ENCODE assay signal across 2 cellular contexts in the genomic region with DNA sequence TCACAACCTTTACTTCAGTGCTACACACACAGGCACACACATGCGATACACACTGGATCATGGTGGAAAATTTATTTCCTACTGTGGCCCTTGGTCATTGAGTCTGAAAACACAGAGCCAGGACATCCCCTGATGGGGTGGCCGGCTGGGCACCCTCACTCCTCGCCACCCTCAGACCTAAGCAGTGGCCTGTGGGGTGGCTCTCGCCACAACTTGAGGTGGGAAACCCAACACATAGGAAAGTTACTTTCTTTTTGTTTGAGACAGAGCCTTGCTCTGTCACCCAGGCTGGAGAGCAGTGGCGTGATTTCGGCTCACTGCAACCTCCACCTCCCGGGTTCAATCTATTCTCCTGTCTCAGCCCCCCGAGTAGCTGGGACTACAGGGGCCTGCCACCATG.
TF ChIP-seq lines count a peak whose summit lies in the region.

No MANE protein-coding gene starts in this region.

TF ChIP-seq in H1, 55 proteins besides CTCF, POLR2A, EP300 and RAD21:
- TF ChIP-seq TAF1 (IDR thresholded peaks at IDR 0.05; ENCODE audit: low read depth, low read length) (no peak), PHF8 (conservative IDR thresholded peaks at IDR 0.05; ENCODE audit: low read depth, low read length) (no peak)

TF ChIP-seq in GM12891, 5 proteins besides CTCF, POLR2A, EP300 and RAD21:
- TF ChIP-seq POLR2AphosphoS5 (IDR thresholded peaks at IDR 0.05; ENCODE audit: low read depth, low read length): no peak
- no peak for TF ChIP-seq SPI1 (IDR thresholded peaks at IDR 0.05; ENCODE audit: low read depth, low read length)
- TF ChIP-seq TAF1 (IDR thresholded peaks at IDR 0.05; ENCODE audit: low read depth, low read length): no peak
- no peak for TF ChIP-seq PAX5 (IDR thresholded peaks at IDR 0.05; ENCODE audit: insufficient read depth, low read length, severe bottlenecking)
- no peak for TF ChIP-seq POU2F2 (IDR thresholded peaks at IDR 0.05; ENCODE audit: low read depth, low read length)
